ENCODE assay signal across 16 cellular contexts in genomic region chr1:11498956-11499824, GRCh38. TPM values are rescaled to one million over a fixed set of nuclear protein-coding genes. Genes with fewer than 3 reads are reported as not detected.
DNase-seq lines count a peak whose midpoint lies in the region; ATAC-seq, FAIRE-seq and TF ChIP-seq lines count a peak whose summit lies in the region.
"Had no signal": no experiment of that assay in that cellular context is flagged by ENCODE, and none has a peak within 500 bp of the region (broad histone marks: within the 10 kb centered on the region; RNA-seq: fewer than 3 reads in every experiment).

No MANE protein-coding gene starts in this region.

- H3K4me1 ChIP-seq in H1 (replicated peaks in 1 of 4; ENCODE audit: control insufficient read depth in 3 of 4, insufficient read depth in 4 of 4, low read length in 3 of 4): peaks cover 12 to 32% (median 21%) of the 10 kb centered on the region in 4 experiments

- peaks cover 1% of the 10 kb centered on the region; the same call in 1 of the 2 replicates for H3K23me2 ChIP-seq in H1 (ENCODE audit: low read depth, low read length)

- H3K79me1 ChIP-seq in H1 (ENCODE audit: low read depth, low read length): no peaks in the 10 kb centered on the region

- no peak overlapping the region for H4K8ac ChIP-seq in H1 (ENCODE audit: extremely low read depth, insufficient read depth, low read length)

- H2BK15ac ChIP-seq in H1 (ENCODE audit: low read length): peak overlapping the region; percentile 65; the same call in 1 of the 2 replicates

- H3K27ac ChIP-seq in H1 (ENCODE audit: low read depth, low read length) (peak overlapping the region; percentile 5; the same call in 1 of the 2 replicates), substantia nigra (ENCODE audit: low read depth, low read length, poor library complexity, severe bottlenecking) (peak overlapping the region; percentile 12)

- H3K4me3 ChIP-seq in H1 (ENCODE audit: extremely low read depth in 1 of 4, insufficient read depth in 2 of 4, low read depth in 3 of 4, low read length in 4 of 4): peak overlapping the region in 2 of 4 experiments; percentile 7 to 40; a peak in 5 of 8 replicates
- H3K4me3 ChIP-seq: MG63 had no signal

- H2BK120ac ChIP-seq in H1 (replicated peaks; ENCODE audit: low read depth, low read length): no peak overlapping the region

- no peak overlapping the region for H3K9ac ChIP-seq in H1 (replicated peaks in 1 of 4; ENCODE audit: extremely low read depth in 1 of 4, low read depth in 3 of 4, low read length in 3 of 4)

- peaks cover 0 to 10% of the 10 kb centered on the region in 2 experiments; a peak in 2 of 4 replicates for H3K9me3 ChIP-seq in H1 (ENCODE audit: insufficient read depth in 2 of 2, low read depth in 1 of 2, low read length in 1 of 2)
- H3K9me3 ChIP-seq: MG63 had no signal

- no peak overlapping the region for H3K14ac ChIP-seq in H1 (ENCODE audit: insufficient read length)

- no peaks in the 10 kb centered on the region for H4K20me1 ChIP-seq in H1 (replicated peaks in 1 of 2; ENCODE audit: control insufficient read depth in 1 of 2, insufficient read depth in 2 of 2, low read length in 2 of 2)

- no peak overlapping the region for H2AK5ac ChIP-seq in H1 (ENCODE audit: low read depth, low read length)

- no peak overlapping the region for H3K4me3 Mint-ChIP-seq in activated T-cell treated with anti-CD3 and anti-CD28 coated beads, Interleukin-2, amount 50 U/mL, for 24 hours
- no peak overlapping the region for H3K4me3 Mint-ChIP-seq in activated T-cell treated with anti-CD3 and anti-CD28 coated beads, Interleukin-2, amount 50 U/mL, for 4 hours

- peak in 1 of 2 experiments; percentile 50; a peak in 2 of 3 replicates for TF ChIP-seq POLR2A in H1 (IDR thresholded peaks at IDR 0.05; ENCODE audit: control extremely low read depth in 1 of 2, low read depth in 2 of 2, low read length in 2 of 2)

- H3K36me3 ChIP-seq in H1 (ENCODE audit: control insufficient read depth in 2 of 4, insufficient read depth in 4 of 4, low read length in 3 of 4): peaks cover 0 to 17% (median 5%) of the 10 kb centered on the region in 4 experiments; a peak in 5 of 8 replicates
- H3K36me3 ChIP-seq: MG63 had no signal

- peaks cover 31% of the 10 kb centered on the region for H3K27me3 Mint-ChIP-seq in activated T-cell treated with anti-CD3 and anti-CD28 coated beads, Interleukin-2, amount 50 U/mL, for 24 hours
- H3K27me3 Mint-ChIP-seq in activated T-cell treated with anti-CD3 and anti-CD28 coated beads, Interleukin-2, amount 50 U/mL, for 4 hours (ENCODE audit: low read depth): peaks cover 24% of the 10 kb centered on the region

- TF ChIP-seq EP300 in H1 (IDR thresholded peaks at IDR 0.05; ENCODE audit: borderline replicate concordance in 1 of 2, low read depth in 2 of 2, low read length in 2 of 2): no peak

- peak; percentile 60 for FAIRE-seq in H1 (lab: Jason Lieb, UNC)
- FAIRE-seq: HepG2, RCC 7860 had no signal

- ATAC-seq in activated T-cell treated with anti-CD3 and anti-CD28 coated beads, Interleukin-2, amount 50 U/mL, for 4 hours: no peak
- ATAC-seq in HG02973 (IDR thresholded peaks at IDR 0.05; ENCODE audit: unreplicated experiment): no peak
- no peak for ATAC-seq in GM18498 (IDR thresholded peaks at IDR 0.05; ENCODE audit: unreplicated experiment)
- ATAC-seq: HepG2 had no signal

- no peak overlapping the region for H4K5ac ChIP-seq in H1 (ENCODE audit: insufficient read length, low read depth, low read length)

- H3K4me2 ChIP-seq in H1 (ENCODE audit: insufficient read depth in 1 of 2, low read depth in 2 of 2, low read length in 2 of 2): peak overlapping the region; percentile 53 to 89

- H2BK20ac ChIP-seq in H1 (ENCODE audit: low read length): peak overlapping the region; percentile 51; the same call in 1 of the 2 replicates

- H2BK5ac ChIP-seq in H1 (ENCODE audit: low read depth, low read length): peak overlapping the region; percentile 10; the same call in 1 of the 2 replicates

- no peak overlapping the region for H3K56ac ChIP-seq in H1 (replicated peaks; ENCODE audit: insufficient read length, low read depth, low read length)

- CTCF ChIA-PET in H1 (lab: Charles Lee; ENCODE audit: partially characterized antibody): interaction anchor here (0.7 to 6.2 kb wide), 10 partner anchors 9 to 159 kb away, joined by 3 to 42 read pairs (median 4); partner anchors contain the start of gene DISP3

- peak overlapping the region; percentile 90; the same call in 1 of the 2 replicates for H2BK12ac ChIP-seq in H1 (ENCODE audit: low read depth, low read length)

- H3K23ac ChIP-seq in H1 (ENCODE audit: insufficient read length): no peak overlapping the region

- TF ChIP-seq RAD21 in H1 (IDR thresholded peaks at IDR 0.05 in 1 of 2, conservative IDR thresholded peaks at IDR 0.05 in 1 of 2; ENCODE audit: low read depth in 2 of 2, low read length in 2 of 2): peak in 1 of 2 experiments; percentile 25; a peak in 1 of 4 replicates

- peak overlapping the region; percentile 88 for H3K18ac ChIP-seq in H1 (ENCODE audit: extremely low read depth, low read length)

- no peak overlapping the region for H3K27ac Mint-ChIP-seq in activated T-cell treated with anti-CD3 and anti-CD28 coated beads, Interleukin-2, amount 50 U/mL, for 24 hours

- TF ChIP-seq CTCF in H1 (IDR thresholded peaks at IDR 0.05; ENCODE audit: control extremely low read depth in 1 of 3, insufficient read depth in 1 of 3, low read depth in 1 of 3, low read length in 3 of 3): peak in 2 of 3 experiments; percentile 1 to 29; a peak in 1 of 4 replicates

- 36% methylated on average over 18 of the region's 18 CpGs; no CpG with 5 or more reads in 1 of the 2 experiments for WGBS in H1 (ENCODE audit: extremely low coverage in 1 of 2, insufficient coverage in 1 of 2, insufficient read length in 1 of 2, insufficient replicate concordance in 2 of 2, low coverage in 1 of 2, low lambda C conversion rate in 2 of 2, missing lambda C conversion rate in 1 of 2), 2 experiments

- no peak overlapping the region for H3K4ac ChIP-seq in H1 (replicated peaks; ENCODE audit: insufficient read length, low read depth, low read length)

- peak overlapping the region; percentile 87; the same call in 1 of the 2 replicates for H2AFZ ChIP-seq in H1 (ENCODE audit: low read length)

- H4K91ac ChIP-seq in H1 (replicated peaks; ENCODE audit: insufficient read length, low read length): peak overlapping the region; percentile 45

- no peaks in the 10 kb centered on the region for H3K4me1 Mint-ChIP-seq in activated T-cell treated with anti-CD3 and anti-CD28 coated beads, Interleukin-2, amount 50 U/mL, for 24 hours (ENCODE audit: low read depth)
- no peaks in the 10 kb centered on the region for H3K4me1 Mint-ChIP-seq in activated T-cell treated with anti-CD3 and anti-CD28 coated beads, Interleukin-2, amount 50 U/mL, for 4 hours (ENCODE audit: low read depth)

- no peaks in the 10 kb centered on the region for H3K36me3 Mint-ChIP-seq in activated T-cell treated with anti-CD3 and anti-CD28 coated beads, Interleukin-2, amount 50 U/mL, for 24 hours (ENCODE audit: low read depth)
- peaks cover 6% of the 10 kb centered on the region for H3K36me3 Mint-ChIP-seq in activated T-cell treated with anti-CD3 and anti-CD28 coated beads, Interleukin-2, amount 50 U/mL, for 4 hours (ENCODE audit: insufficient read depth)

- no peaks in the 10 kb centered on the region for H3K27me3 ChIP-seq in H1 (replicated peaks in 1 of 4; ENCODE audit: control insufficient read depth in 3 of 4, extremely low read depth in 1 of 4, insufficient read depth in 3 of 4, low read length in 3 of 4)
- H3K27me3 ChIP-seq: MG63 had no signal

- peak; percentile 8 for DNase-seq in activated T-cell treated with anti-CD3 and anti-CD28 coated beads, Interleukin-2, amount 50 U/mL, for 24 hours
- DNase-seq in activated T-cell treated with anti-CD3 and anti-CD28 coated beads, Interleukin-2, amount 50 U/mL, for 4 hours: no peak
- peak in 1 of 2 experiments; percentile 59 for DNase-seq in H1 (ENCODE audit: low read depth in 1 of 2, low spot score in 2 of 2)
- DNase-seq in mesenteric fat pad (ENCODE audit: low spot score): peak; percentile 75
- DNase-seq in substantia nigra (lab: John Stamatoyannopoulos, UW): no peak
- no peak for DNase-seq in NCI-H446 (lab: John Stamatoyannopoulos, UW)
- DNase-seq: DMS 273 treated with DMSO at 0.1 percent for 48 hours, EL, MG63, NCI-H187, NCI-H2171, NCI-H82 had no signal

- H3K9me3 Mint-ChIP-seq in activated T-cell treated with anti-CD3 and anti-CD28 coated beads, Interleukin-2, amount 50 U/mL, for 24 hours: peaks cover 18% of the 10 kb centered on the region
- peaks cover 6% of the 10 kb centered on the region for H3K9me3 Mint-ChIP-seq in activated T-cell treated with anti-CD3 and anti-CD28 coated beads, Interleukin-2, amount 50 U/mL, for 4 hours

- H3K79me2 ChIP-seq in H1 (ENCODE audit: control insufficient read depth in 1 of 2, insufficient read depth in 2 of 2, low read length in 2 of 2): no peaks in the 10 kb centered on the region

- POLR2A ChIA-PET in H1 (lab: Charles Lee; ENCODE audit: partially characterized antibody): interaction anchor here (0.6 to 3.0 kb wide), 10 partner anchors 11 to 134 kb away, joined by 3 to 12 read pairs (median 3); partner anchors contain the start of gene DISP3

TF ChIP-seq in H1, 55 proteins besides CTCF, POLR2A, EP300 and RAD21:
- TF ChIP-seq ASH2L (IDR thresholded peaks at IDR 0.05; ENCODE audit: low read length): peak; percentile 23
- peak; percentile 45; the same call in 1 of the 2 replicates for TF ChIP-seq RBBP5 (IDR thresholded peaks at IDR 0.05; ENCODE audit: borderline replicate concordance, low read depth, low read length)
- TF ChIP-seq EZH2 (IDR thresholded peaks at IDR 0.05; ENCODE audit: low read depth, low read length, severe bottlenecking): no peak
- peak; percentile 23; the same call in 1 of the 2 replicates for TF ChIP-seq TAF1 (IDR thresholded peaks at IDR 0.05; ENCODE audit: low read depth, low read length)
- no peak for TF ChIP-seq SRF (IDR thresholded peaks at IDR 0.05; ENCODE audit: low read depth, low read length)
TF ChIP-seq in H1: peak in this region for 3.

RNA-seq across cellular contexts. Expression of gene DISP3, which starts 20.2 kb away (rescaled TPM):
- total RNA-seq in activated T-cell treated with anti-CD3 and anti-CD28 coated beads, Interleukin-2, amount 50 U/mL, for 4 hours: under 1 TPM; 0.23 to 0.57 (median 0.29) TPM
- total RNA-seq in H1 (2021; fragmentation: NEBNext Ultra II Directional; extraction: Animal tissue kit (Norgen Biotek cat#: 25700)): 4.6 and 5.3 TPM in 2 replicates
- 3.4 and 4.3 TPM in 2 replicates for polyA plus RNA-seq in H1 (2011; rRNA removed)
- 2.5 TPM for polyA plus RNA-seq in H1 (2011; cell fraction: cytosol; rRNA removed)
- 10.2 TPM for polyA plus RNA-seq in H1 (2011; cell fraction: nucleus; rRNA removed)
- polyA plus RNA-seq in H1 (2012, experiment 1 of 2): 1.4 to 4.2 TPM (median 3.9 TPM) in 4 replicates
- 2.9 TPM for polyA plus RNA-seq in H1 (2012, experiment 2 of 2)
- 3.8 TPM for polyA plus RNA-seq in H1 (2013, experiment 1 of 2)
- polyA plus RNA-seq in H1 (2013, experiment 2 of 2): 2.9 TPM
- polyA minus RNA-seq in H1 (2011; rRNA and poly(A)+ RNA removed): 3.5 and 4.4 TPM in 2 replicates
- 3.3 TPM for polyA minus RNA-seq in H1 (2011; cell fraction: cytosol; rRNA and poly(A)+ RNA removed)
- 10.2 TPM for polyA minus RNA-seq in H1 (2011; cell fraction: nucleus; rRNA and poly(A)+ RNA removed)
- total RNA-seq in mesenteric fat pad: not detected

Comparison
In these comparisons a context has a peak if more than half of its experiments do, and no peak if none do; other contexts are left out.
1. DNase-seq: peak in activated T-cell treated with anti-CD3 and anti-CD28 coated beads, Interleukin-2, amount 50 U/mL, for 24 hours (single experiment) and mesenteric fat pad (single experiment); none in activated T-cell treated with anti-CD3 and anti-CD28 coated beads, Interleukin-2, amount 50 U/mL, for 4 hours (single experiment), substantia nigra (0 of 49) and NCI-H446 (0 of 2).